ENCODE assay signal across 14 cellular contexts in genomic region chr18:36329684-36330434, GRCh38. TPM values are rescaled to one million over a fixed set of nuclear protein-coding genes. Genes with fewer than 3 reads are reported as not detected.
"Had no signal": no experiment of that assay in that cellular context is flagged by ENCODE, and none has a peak within 500 bp of the region (broad histone marks: within the 10 kb centered on the region; RNA-seq: fewer than 3 reads in every experiment).

No MANE protein-coding gene starts in this region.

- H3K9ac ChIP-seq: parathyroid adenoma had no signal

- H3K27ac Mint-ChIP-seq: activated CD4-positive, alpha-beta T cell treated with anti-CD3 and anti-CD28 coated beads for 36 hours; activated CD8-positive, alpha-beta T cell treated with anti-CD3 and anti-CD28 coated beads, Interleukin-2, amount 10 ng/mL, durations not matched to agents 7 days and 5 days; activated naive CD8-positive, alpha-beta T cell treated with anti-CD3 and anti-CD28 coated beads, Interleukin-2, amount 10 ng/mL, durations not matched to agents 7 days and 5 days; memory B cell; stimulated activated naive CD8-positive, alpha-beta T cell treated with anti-CD3 and anti-CD28 coated beads, Interleukin-15, amount 100 ng/mL, for 72 hours had no signal

- H3K27me3 ChIP-seq: testis had no signal

- ATAC-seq: activated CD4-positive, alpha-beta T cell treated with anti-CD3 and anti-CD28 coated beads for 36 hours; activated CD8-positive, alpha-beta T cell treated with anti-CD3 and anti-CD28 coated beads, Interleukin-2, amount 10 ng/mL, durations not matched to agents 7 days and 5 days; stimulated activated naive CD8-positive, alpha-beta T cell treated with anti-CD3 and anti-CD28 coated beads, Interleukin-15, amount 100 ng/mL, for 72 hours had no signal

- H3K4me3 ChIP-seq: testis had no signal

- H3K4me1 ChIP-seq: parathyroid adenoma, testis had no signal

- H3K4me1 Mint-ChIP-seq: activated CD4-positive, alpha-beta T cell treated with anti-CD3 and anti-CD28 coated beads for 36 hours; activated naive CD8-positive, alpha-beta T cell treated with anti-CD3 and anti-CD28 coated beads, Interleukin-2, amount 10 ng/mL, durations not matched to agents 7 days and 5 days; memory B cell; stimulated activated naive CD8-positive, alpha-beta T cell treated with anti-CD3 and anti-CD28 coated beads, Interleukin-15, amount 100 ng/mL, for 72 hours had no signal

- DNase-seq: activated CD4-positive, alpha-beta T cell treated with anti-CD3 and anti-CD28 coated beads for 36 hours; activated CD8-positive, alpha-beta memory T cell treated with anti-CD3 and anti-CD28 coated beads, Interleukin-2, amount 50 U/mL, for 48 hours; activated CD8-positive, alpha-beta T cell treated with anti-CD3 and anti-CD28 coated beads, Interleukin-2, amount 10 ng/mL, durations not matched to agents 7 days and 5 days; activated naive CD8-positive, alpha-beta T cell treated with anti-CD3 and anti-CD28 coated beads, Interleukin-2, amount 10 ng/mL, durations not matched to agents 7 days and 5 days; anterior cingulate cortex; hypothalamus; retina; stimulated activated CD4-positive, alpha-beta T cell treated with anti-CD3 and anti-CD28 coated beads, Interleukin-4, amount 100 ng/mL, for 4 hours; stimulated activated naive CD8-positive, alpha-beta T cell treated with anti-CD3 and anti-CD28 coated beads, Interleukin-15, amount 100 ng/mL, for 72 hours; T-helper 1 cell; testis had no signal

- H3K27ac ChIP-seq: parathyroid adenoma, testis had no signal

- FAIRE-seq: endothelial cell of umbilical vein had no signal

- H3K4me3 Mint-ChIP-seq: activated CD4-positive, alpha-beta T cell treated with anti-CD3 and anti-CD28 coated beads for 36 hours; activated CD8-positive, alpha-beta T cell treated with anti-CD3 and anti-CD28 coated beads, Interleukin-2, amount 10 ng/mL, durations not matched to agents 7 days and 5 days; activated naive CD8-positive, alpha-beta T cell treated with anti-CD3 and anti-CD28 coated beads, Interleukin-2, amount 10 ng/mL, durations not matched to agents 7 days and 5 days; memory B cell; stimulated activated naive CD8-positive, alpha-beta T cell treated with anti-CD3 and anti-CD28 coated beads, Interleukin-15, amount 100 ng/mL, for 72 hours had no signal

- H3K9me3 ChIP-seq: testis had no signal

- H3K9me3 Mint-ChIP-seq: activated naive CD8-positive, alpha-beta T cell treated with anti-CD3 and anti-CD28 coated beads, Interleukin-2, amount 10 ng/mL, durations not matched to agents 7 days and 5 days; memory B cell; stimulated activated naive CD8-positive, alpha-beta T cell treated with anti-CD3 and anti-CD28 coated beads, Interleukin-15, amount 100 ng/mL, for 72 hours had no signal

- H3K36me3 Mint-ChIP-seq: activated naive CD8-positive, alpha-beta T cell treated with anti-CD3 and anti-CD28 coated beads, Interleukin-2, amount 10 ng/mL, durations not matched to agents 7 days and 5 days; memory B cell had no signal

- H2AFZ ChIP-seq: parathyroid adenoma had no signal

RNA-seq across cellular contexts. Expression of gene FHOD3, which starts 32.3 kb away (rescaled TPM):
- total RNA-seq: activated CD4-positive, alpha-beta T cell treated with anti-CD3 and anti-CD28 coated beads for 36 hours; activated CD8-positive, alpha-beta T cell treated with anti-CD3 and anti-CD28 coated beads, Interleukin-2, amount 10 ng/mL, durations not matched to agents 7 days and 5 days; activated naive CD8-positive, alpha-beta T cell treated with anti-CD3 and anti-CD28 coated beads, Interleukin-2, amount 10 ng/mL, durations not matched to agents 7 days and 5 days had no signal
